1 cellular context compared by ENCODE assay signal in genomic region chr6:144095134-144096002, GRCh38.
TF ChIP-seq lines count a peak whose summit lies in the region.

TSS of gene SF3B5 (minus strand) at chr6:144095573. CDS start at chr6:144095497, 76 bp downstream.

TF ChIP-seq in GM23338, 12 proteins besides CTCF, POLR2A, EP300 and RAD21 (continued from another document):
- no peak for TF ChIP-seq ZNF462 (CRISPR knock-in tag; IDR thresholded peaks at IDR 0.05)
- no peak for TF ChIP-seq ZNF331 (CRISPR knock-in tag; IDR thresholded peaks at IDR 0.05; ENCODE audit: low read depth)
- peak; percentile 99 for TF ChIP-seq CREB1 (CRISPR knock-in tag; IDR thresholded peaks at IDR 0.05; ENCODE audit: low read depth)
- TF ChIP-seq REST (IDR thresholded peaks at IDR 0.05; ENCODE audit: unreplicated experiment), result no peak
- no peak for TF ChIP-seq EZH2phosphoT487 (IDR thresholded peaks at IDR 0.05; ENCODE audit: unreplicated experiment)
- TF ChIP-seq EZH2 (IDR thresholded peaks at IDR 0.05; ENCODE audit: low read depth, unreplicated experiment), result no peak
- no peak for TF ChIP-seq ZNF114 (CRISPR knock-in tag; IDR thresholded peaks at IDR 0.05)
TF ChIP-seq in GM23338: peak in this region for 3.
